ENCODE assay signal across 9 cellular contexts in genomic region chr14:60926002-60926401, GRCh38.
DNase-seq lines count a peak whose midpoint lies in the region; ATAC-seq and TF ChIP-seq lines count a peak whose summit lies in the region.
"Had no signal": no experiment of that assay in that cellular context is flagged by ENCODE, and none has a peak within 500 bp of the region (broad histone marks: within the 10 kb centered on the region; RNA-seq: fewer than 3 reads in every experiment).

No MANE protein-coding gene starts in this region.

- DNase-seq in GM13976 (ENCODE audit: low spot score) (peak; percentile 30), NCI-H524 treated with DMSO at 0.1 percent for 48 hours (lab: John Stamatoyannopoulos, UW) (no peak), cerebellar cortex (ENCODE audit: low spot score) (no peak), NCI-H82 treated with DMSO at 0.1 percent for 48 hours (lab: John Stamatoyannopoulos, UW; ENCODE audit: unreplicated experiment) (no peak)
- no peak for DNase-seq in stimulated activated CD4-positive, alpha-beta T cell treated with anti-CD3 and anti-CD28 coated beads, Interleukin-2, amount 100 ng/mL, for 48 hours
- DNase-seq: activated CD8-positive, alpha-beta memory T cell treated with anti-CD3 and anti-CD28 coated beads, Interleukin-2, amount 50 U/mL, for 48 hours had no signal

- in situ Hi-C loops in GM13976 (cut with MboI; ENCODE audit: low sequenced_read_pairs, unreplicated experiment), result no loop called here

- no peak for TF ChIP-seq CTCF in GM13976 (IDR thresholded peaks at IDR 0.05; ENCODE audit: borderline replicate concordance, control extremely low read depth, extremely low read depth, insufficient read depth, missing control alignments)

- ATAC-seq in GM19438 (IDR thresholded peaks at IDR 0.05; ENCODE audit: low read depth, unreplicated experiment) (peak; percentile 90), HG02852 (IDR thresholded peaks at IDR 0.05; ENCODE audit: unreplicated experiment) (peak; percentile 99), HG03558 (IDR thresholded peaks at IDR 0.05; ENCODE audit: extremely low read depth, unreplicated experiment) (peak; percentile 94)
